8 cellular contexts compared by ENCODE assay signal in genomic region chr17:51121620-51122472, GRCh38. TPM values are rescaled to one million over a fixed set of nuclear protein-coding genes. Genes with fewer than 3 reads are reported as not detected.
DNase-seq lines count a peak whose midpoint lies in the region; ATAC-seq and TF ChIP-seq lines count a peak whose summit lies in the region.

No MANE protein-coding gene starts in this region.

- TF ChIP-seq POLR2A in heart left ventricle (IDR thresholded peaks at IDR 0.05), result peak in 1 of 2 donors; percentile 77

- ATAC-seq in GM18907 (IDR thresholded peaks at IDR 0.05; ENCODE audit: unreplicated experiment) (peak; percentile 35), heart left ventricle (peak; percentile 82 to 93 (median 88))

- H3K18ac ChIP-seq in trophoblast cell (ENCODE audit: low read length), result peak overlapping the region; percentile 61

- H3K4me3 ChIP-seq in heart left ventricle (peak overlapping the region; percentile 36 to 100 (median 94)), trophoblast cell (ENCODE audit: low read depth, low read length) (peak overlapping the region; percentile 38), tibial artery (peak overlapping the region; percentile 86 to 98)

- H3K27ac ChIP-seq in adipose tissue (ENCODE audit: low read depth, low read length) (peak overlapping the region; percentile 99), heart left ventricle (peak overlapping the region; percentile 95 to 100 (median 99)), trophoblast cell (ENCODE audit: low read depth, low read length) (peak overlapping the region; percentile 68), tibial artery (peak overlapping the region; percentile 97 to 99)

- H3K4ac ChIP-seq in trophoblast cell (ENCODE audit: low read depth, low read length), result no peak overlapping the region

- no peaks in the 10 kb centered on the region for H3K9me3 ChIP-seq in heart left ventricle
- no peaks in the 10 kb centered on the region for H3K9me3 ChIP-seq in trophoblast cell (ENCODE audit: insufficient read depth, low read depth, low read length)
- no peaks in the 10 kb centered on the region for H3K9me3 ChIP-seq in tibial artery

- peaks cover 17% of the 10 kb centered on the region for H3K79me2 ChIP-seq in trophoblast cell (ENCODE audit: control insufficient read depth, insufficient read depth, low read length, poor library complexity)

- H3K36me3 ChIP-seq in heart left ventricle (no peaks in the 10 kb centered on the region), trophoblast cell (ENCODE audit: control insufficient read depth in 1 of 2, insufficient read depth in 2 of 2, low read length in 2 of 2) (no peaks in the 10 kb centered on the region), tibial artery (no peaks in the 10 kb centered on the region)

- H3K9ac ChIP-seq in trophoblast cell (ENCODE audit: low read length), result peak overlapping the region; percentile 61

- TF ChIP-seq CTCF in heart left ventricle (IDR thresholded peaks at IDR 0.05) (no peak), tibial artery (IDR thresholded peaks at IDR 0.05) (peak in 1 of 2 experiments; percentile 4)

- H2BK120ac ChIP-seq in trophoblast cell (ENCODE audit: insufficient read depth, low read length, poor library complexity), result peak overlapping the region; percentile 29

- peak overlapping the region; percentile 69 for H4K91ac ChIP-seq in trophoblast cell (ENCODE audit: low read depth, low read length)

- 11 to 22% (median 21%) methylated on average over 23 of the region's 23 CpGs for WGBS in adipose tissue, 3 donors
- 22 to 26% (median 22%) methylated on average over 23 of the region's 23 CpGs for WGBS in heart left ventricle, 4 donors
- WGBS in trophoblast cell (ENCODE audit: extremely low coverage, insufficient coverage, insufficient read length), result no CpG with 5 or more reads among the region's 23 CpGs

- peak overlapping the region; percentile 62 for H2BK5ac ChIP-seq in trophoblast cell (ENCODE audit: low read depth, low read length, poor library complexity)

- H2BK12ac ChIP-seq in trophoblast cell (ENCODE audit: low read length), result peak overlapping the region; percentile 26

- TF ChIP-seq EP300 in Ishikawa (IDR thresholded peaks at IDR 0.05; ENCODE audit: borderline replicate concordance), result no peak

- DNase-seq in AG08396 (ENCODE audit: low spot score), result peak; percentile 83
- DNase-seq in T follicular helper cell (ENCODE audit: low read depth), result peak; percentile 47
- DNase-seq in heart left ventricle, result peak; percentile 89 to 95 (median 89)
- peak; percentile 100 for DNase-seq in trophoblast cell
- DNase-seq in tibial artery, result peak; percentile 95 to 96

- peak overlapping the region; percentile 1 for H4K12ac ChIP-seq in trophoblast cell (ENCODE audit: low read depth, low read length)

- peak overlapping the region; percentile 20 for H2AFZ ChIP-seq in trophoblast cell (ENCODE audit: insufficient read depth, low read length, poor library complexity)

- peak overlapping the region; percentile 70 for H3K4me2 ChIP-seq in trophoblast cell (ENCODE audit: low read length)

- intact Hi-C loops in heart left ventricle (cut with DNase I), result loop anchor here in 4 of 10 donors (1.0 to 5.0 kb wide), 3 partner anchors 31 to 255 kb away; partner anchors contain the start of genes NME1 (in 3 of the 4) and TOB1 (in 1 of the 4)
- intact Hi-C loops in tibial artery (cut with DNase I; ENCODE audit: low total_unique reads), result loop anchor here (2.0 to 5.0 kb wide), 2 partner anchors 31 to 45 kb away; partner anchors contain the start of genes NME1 and NME2

- no peak overlapping the region for H2AK5ac ChIP-seq in trophoblast cell (ENCODE audit: low read length)

- peak overlapping the region; percentile 16 for H3K14ac ChIP-seq in trophoblast cell (ENCODE audit: low read length)

- H3K27me3 ChIP-seq in heart left ventricle (no peaks in the 10 kb centered on the region), trophoblast cell (ENCODE audit: insufficient read depth, low read length) (no peaks in the 10 kb centered on the region), tibial artery (no peaks in the 10 kb centered on the region)

- H4K8ac ChIP-seq in trophoblast cell (ENCODE audit: low read depth, low read length), result peak overlapping the region; percentile 67

- H3K4me1 ChIP-seq in heart left ventricle (peaks cover 8 to 43% (median 26%) of the 10 kb centered on the region in 12 donors), trophoblast cell (ENCODE audit: control insufficient read depth in 1 of 2, insufficient read depth in 2 of 2, low read length in 2 of 2) (peaks cover 3 to 12% of the 10 kb centered on the region in 2 experiments), tibial artery (peaks cover 0 to 32% (median 22%) of the 10 kb centered on the region in 4 donors)

- TF ChIP-seq RAD21 in Ishikawa (IDR thresholded peaks at IDR 0.05; ENCODE audit: low read depth), result no peak

- H3K23ac ChIP-seq in trophoblast cell (ENCODE audit: low read length), result no peak overlapping the region

- H3K79me1 ChIP-seq in trophoblast cell (ENCODE audit: low read length), result peaks cover 15% of the 10 kb centered on the region

TF ChIP-seq in Ishikawa, 13 proteins besides CTCF, POLR2A, EP300 and RAD21:
- TF ChIP-seq TAF1 (IDR thresholded peaks at IDR 0.05; ENCODE audit: low read depth) (peak; percentile 46; the same call in 1 of the 2 replicates), USF1 (IDR thresholded peaks at IDR 0.05) (peak; percentile 96), EGR1 (IDR thresholded peaks at IDR 0.05) (peak; percentile 98), FOXM1 (IDR thresholded peaks at IDR 0.05; ENCODE audit: borderline replicate concordance, low read depth) (no peak), YY1 (IDR thresholded peaks at IDR 0.05; ENCODE audit: low read depth) (no peak), ZBTB7A (IDR thresholded peaks at IDR 0.05; ENCODE audit: low read depth) (no peak), CEBPB (IDR thresholded peaks at IDR 0.05) (no peak; the same call in 1 of the 2 replicates), CREB1 (IDR thresholded peaks at IDR 0.05; ENCODE audit: low read depth) (no peak), TCF12 (IDR thresholded peaks at IDR 0.05; ENCODE audit: low read depth) (no peak), NFIC (IDR thresholded peaks at IDR 0.05) (no peak), TEAD4 (IDR thresholded peaks at IDR 0.05) (no peak), MAX (IDR thresholded peaks at IDR 0.05) (peak; percentile 92)
- TF ChIP-seq, protein P1, sequence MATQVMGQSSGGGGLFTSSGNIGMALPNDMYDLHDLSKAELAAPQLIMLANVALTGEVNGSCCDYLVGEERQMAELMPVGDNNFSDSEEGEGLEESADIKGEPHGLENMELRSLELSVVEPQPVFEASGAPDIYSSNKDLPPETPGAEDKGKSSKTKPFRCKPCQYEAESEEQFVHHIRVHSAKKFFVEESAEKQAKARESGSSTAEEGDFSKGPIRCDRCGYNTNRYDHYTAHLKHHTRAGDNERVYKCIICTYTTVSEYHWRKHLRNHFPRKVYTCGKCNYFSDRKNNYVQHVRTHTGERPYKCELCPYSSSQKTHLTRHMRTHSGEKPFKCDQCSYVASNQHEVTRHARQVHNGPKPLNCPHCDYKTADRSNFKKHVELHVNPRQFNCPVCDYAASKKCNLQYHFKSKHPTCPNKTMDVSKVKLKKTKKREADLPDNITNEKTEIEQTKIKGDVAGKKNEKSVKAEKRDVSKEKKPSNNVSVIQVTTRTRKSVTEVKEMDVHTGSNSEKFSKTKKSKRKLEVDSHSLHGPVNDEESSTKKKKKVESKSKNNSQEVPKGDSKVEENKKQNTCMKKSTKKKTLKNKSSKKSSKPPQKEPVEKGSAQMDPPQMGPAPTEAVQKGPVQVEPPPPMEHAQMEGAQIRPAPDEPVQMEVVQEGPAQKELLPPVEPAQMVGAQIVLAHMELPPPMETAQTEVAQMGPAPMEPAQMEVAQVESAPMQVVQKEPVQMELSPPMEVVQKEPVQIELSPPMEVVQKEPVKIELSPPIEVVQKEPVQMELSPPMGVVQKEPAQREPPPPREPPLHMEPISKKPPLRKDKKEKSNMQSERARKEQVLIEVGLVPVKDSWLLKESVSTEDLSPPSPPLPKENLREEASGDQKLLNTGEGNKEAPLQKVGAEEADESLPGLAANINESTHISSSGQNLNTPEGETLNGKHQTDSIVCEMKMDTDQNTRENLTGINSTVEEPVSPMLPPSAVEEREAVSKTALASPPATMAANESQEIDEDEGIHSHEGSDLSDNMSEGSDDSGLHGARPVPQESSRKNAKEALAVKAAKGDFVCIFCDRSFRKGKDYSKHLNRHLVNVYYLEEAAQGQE (IDR thresholded peaks at IDR 0.05; ENCODE audit: low read depth), result no peak

RNA-seq across cellular contexts. Expression of gene SPAG9, which starts 1.2 kb away (rescaled TPM):
- polyA plus RNA-seq in adipose tissue (10 to 100 TPM; 15.9 to 43.1 (median 22.2) TPM), heart left ventricle (10 to 100 TPM; 15.9 to 38.9 TPM)
- total RNA-seq in heart left ventricle, result 10 to 100 TPM; 35.8 to 65.4 (median 57.4) TPM
- 77.3 and 82.1 TPM in 2 replicates for polyA plus RNA-seq in trophoblast cell (2013)

RNA-seq across cellular contexts. Expression of gene NME1, which starts 31.5 kb away (rescaled TPM):
- polyA plus RNA-seq in adipose tissue (100 to 1,000 TPM in 1 of 3 donors, 10 to 100 TPM in 2; 72.9 to 131 (median 87.4) TPM), heart left ventricle (100 to 1,000 TPM in 1 of 2 donors, 10 to 100 TPM in 1; 40.8 to 157 TPM)
- total RNA-seq in heart left ventricle, result 10 to 100 TPM in 8 of 9 donors, 1 to 10 TPM in 1; 9.2 to 42.9 (median 23.4) TPM
- polyA plus RNA-seq in trophoblast cell (2013), result 98.3 and 105 TPM in 2 replicates

RNA-seq across cellular contexts. Expression of gene NME2, which starts 44.4 kb away (rescaled TPM):
- polyA plus RNA-seq in adipose tissue (100 to 1,000 TPM; 477 to 911 (median 841) TPM), heart left ventricle (100 to 1,000 TPM; 414 to 813 TPM)
- 100 to 1,000 TPM; 171 to 386 (median 245) TPM for total RNA-seq in heart left ventricle
- 956 and 974 TPM in 2 replicates for polyA plus RNA-seq in trophoblast cell (2013)

Comparison
In these comparisons a context has a peak if more than half of its experiments do, and no peak if none do; other contexts are left out.
1. Peak in every context shown above with its lines: DNase-seq, ATAC-seq, H3K4me3 ChIP-seq and H3K27ac ChIP-seq.
2. DNase-seq: peak in every context shown above with its lines; median percentile 100 in trophoblast cell; 96 in tibial artery; 89 in heart left ventricle; 83 in AG08396; 47 in T follicular helper cell.
3. H3K4me3 ChIP-seq: peak in every context shown above with its lines; median percentile 94 in heart left ventricle; 92 in tibial artery; 38 in trophoblast cell.